In the genomic region with DNA sequence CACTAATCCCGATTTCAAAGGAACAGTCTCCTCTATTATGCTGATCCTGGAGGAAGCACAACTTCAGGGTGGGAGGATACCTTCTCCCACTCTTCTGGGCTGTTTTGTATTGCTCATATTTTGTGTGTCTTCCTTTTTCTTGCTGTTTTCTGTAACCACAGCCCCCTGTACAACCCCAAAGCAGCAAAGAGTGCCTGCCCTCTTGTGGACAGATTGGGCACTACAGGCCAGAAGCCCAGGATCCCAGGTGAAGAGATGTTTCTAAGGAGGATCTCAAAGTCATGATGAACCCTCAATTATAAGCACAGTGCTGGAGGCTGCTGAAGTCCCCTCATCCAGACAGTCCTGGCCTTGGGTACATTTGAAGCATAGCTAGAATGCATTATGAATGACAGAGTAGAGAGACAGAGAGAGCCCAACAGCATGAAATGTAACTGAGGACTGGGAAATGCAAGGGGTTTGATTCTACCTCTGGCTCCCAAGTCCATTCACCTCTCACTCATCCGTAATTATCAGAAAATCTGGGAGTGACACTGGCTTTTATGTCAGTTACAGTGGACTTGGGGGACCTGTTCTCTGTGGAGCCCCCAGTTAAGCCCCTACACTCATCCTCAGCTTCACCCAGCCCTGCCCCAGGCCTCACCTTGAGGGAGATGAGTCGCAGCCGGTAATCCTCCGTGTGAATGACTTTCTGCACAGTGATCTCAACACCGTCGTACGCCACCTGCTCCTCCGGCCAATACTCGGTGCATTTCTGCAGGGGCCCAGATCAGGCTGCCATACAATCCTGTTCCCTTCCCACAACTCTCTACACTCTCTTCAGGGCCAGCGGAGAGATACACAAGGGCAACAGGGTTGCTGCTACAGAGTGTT, we compare ENCODE assay signal across 8 cellular contexts. TPM values are rescaled to one million over a fixed set of nuclear protein-coding genes. Genes with fewer than 3 reads are reported as not detected.
DNase-seq lines count a peak whose midpoint lies in the region; ATAC-seq and TF ChIP-seq lines count a peak whose summit lies in the region.

No MANE protein-coding gene starts in this region.

- CTCF ChIA-PET in activated B cell treated with CpG ODN at 0.5 μM for 24 hours (lab: Charles Lee): interaction anchor here (0.7 to 3.6 kb wide), 9 partner anchors 9 to 619 kb away, joined by 3 to 34 read pairs (median 5); no protein-coding TSS in a partner anchor

- peak overlapping the region; percentile 10 for H3K27ac Mint-ChIP-seq in activated B cell treated with CpG ODN at 0.5 μM for 24 hours

- peaks cover 2% of the 10 kb centered on the region for H3K27me3 Mint-ChIP-seq in activated B cell treated with CpG ODN at 0.5 μM for 24 hours

- TF ChIP-seq CTCF in C4-2B (conservative IDR thresholded peaks at IDR 0.05) (peak; percentile 98), LNCaP clone FGC (IDR thresholded peaks at IDR 0.05; ENCODE audit: control insufficient read depth, extremely low read depth, insufficient read depth) (peak; percentile 94), activated B cell treated with CpG ODN at 0.5 μM for 24 hours (IDR thresholded peaks at IDR 0.05) (peak; percentile 71), cardiac fibroblast (IDR thresholded peaks at IDR 0.05; ENCODE audit: low read depth, low read length) (peak; percentile 100)

- no peak overlapping the region for H3K27ac ChIP-seq in C4-2B

- intact Hi-C loops in activated B cell treated with CpG ODN at 0.5 μM for 24 hours (cut with micrococcal nuclease): loop anchor here (1.0 to 2.0 kb wide), 5 partner anchors 143 to 617 kb away; partner anchors contain the start of gene UEVLD

- H3K9me3 Mint-ChIP-seq in activated B cell treated with CpG ODN at 0.5 μM for 24 hours: no peaks in the 10 kb centered on the region

- DNase-seq in LNCaP clone FGC (ENCODE audit: low read depth): no peak
- peak; percentile 56 for DNase-seq in activated B cell treated with CpG ODN at 0.5 μM for 24 hours
- peak; percentile 49 to 55 for DNase-seq in cardiac fibroblast (ENCODE audit: low read depth in 2 of 2)
- peak; percentile 80 for DNase-seq in left kidney (ENCODE audit: low read depth, low spot score)
- peak in 2 of 3 donors; percentile 50 to 65 for DNase-seq in stimulated activated CD4-positive, alpha-beta T cell treated with anti-CD3 and anti-CD28 coated beads, TNF-alpha, amount 100 ng/mL, for 1 hour (ENCODE audit: low read depth in 3 of 3, low spot score in 1 of 3)

- POLR2A ChIA-PET in activated B cell treated with CpG ODN at 0.5 μM for 24 hours (lab: Charles Lee): no interaction called here

- no peaks in the 10 kb centered on the region for H3K36me3 Mint-ChIP-seq in activated B cell treated with CpG ODN at 0.5 μM for 24 hours (ENCODE audit: low read depth)

- peaks cover 15% of the 10 kb centered on the region for H3K4me1 Mint-ChIP-seq in activated B cell treated with CpG ODN at 0.5 μM for 24 hours

- H3K4me3 Mint-ChIP-seq in activated B cell treated with CpG ODN at 0.5 μM for 24 hours: no peak overlapping the region

- H3K4me3 ChIP-seq in LNCaP clone FGC (ENCODE audit: low read depth, low read length): no peak overlapping the region
- H3K4me3 ChIP-seq in cardiac fibroblast (replicated peaks in 1 of 2; ENCODE audit: low read depth in 2 of 2, low read length in 2 of 2): no peak overlapping the region

- ATAC-seq in GM18868 (IDR thresholded peaks at IDR 0.05; ENCODE audit: unreplicated experiment) (peak; percentile 62), activated B cell treated with CpG ODN at 0.5 μM for 24 hours (ENCODE audit: low read depth) (peak; percentile 82), GM19455 (IDR thresholded peaks at IDR 0.05; ENCODE audit: unreplicated experiment) (no peak)

RNA-seq across cellular contexts. Expression of gene IGSF22, which starts 6.2 kb away (rescaled TPM):
- 0.17 and 1.4 TPM in 2 replicates for total RNA-seq in activated B cell treated with CpG ODN at 0.5 μM for 24 hours

RNA-seq across cellular contexts. Expression of gene TMEM86A, which starts 33.6 kb away (rescaled TPM):
- 0.10 and 0.13 TPM in 2 replicates for total RNA-seq in activated B cell treated with CpG ODN at 0.5 μM for 24 hours

RNA-seq across cellular contexts. Expression of gene PTPN5, which starts 59.4 kb away (rescaled TPM):
- total RNA-seq in activated B cell treated with CpG ODN at 0.5 μM for 24 hours: not detected in 2 replicates
